Comparison of ENCODE assay signal across 8 cellular contexts in the genomic region with DNA sequence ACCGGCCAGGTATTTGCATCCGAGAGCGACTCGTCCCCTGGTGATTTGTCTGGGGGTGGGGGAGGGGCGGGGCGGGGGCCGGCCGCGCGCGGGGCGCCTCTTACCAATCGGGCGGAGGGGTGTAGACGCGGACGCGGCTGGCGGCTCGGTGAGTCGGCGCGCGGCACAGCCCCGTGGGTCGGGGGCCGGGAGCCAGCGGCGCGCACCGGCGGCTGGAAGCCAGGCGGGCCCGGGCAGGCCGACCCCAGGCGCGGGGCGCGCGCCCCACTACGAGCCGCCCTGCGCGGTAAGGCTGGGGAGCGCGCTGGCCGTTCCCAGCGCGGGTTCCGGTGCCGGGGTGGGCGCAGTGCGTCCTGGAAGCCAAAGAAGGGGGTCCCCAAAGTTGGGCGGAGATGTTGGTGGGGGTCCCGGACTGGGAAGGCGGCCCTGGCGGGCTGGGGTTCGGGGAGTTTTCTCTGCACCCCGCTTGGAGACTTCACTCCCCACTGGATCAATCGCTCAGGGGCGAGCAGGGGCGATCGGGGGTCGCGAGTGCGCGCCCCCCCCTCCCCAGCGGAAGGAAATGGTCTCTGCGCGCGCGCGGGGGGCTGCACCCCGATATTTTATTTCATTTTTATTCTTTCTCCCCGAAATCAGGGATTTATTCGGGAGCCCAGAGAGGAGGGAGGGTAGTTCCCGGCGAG. TPM values are rescaled to one million over a fixed set of nuclear protein-coding genes. Genes with fewer than 3 reads are reported as not detected.
DNase-seq lines count a peak whose midpoint lies in the region; ATAC-seq and TF ChIP-seq lines count a peak whose summit lies in the region.

A gene with protein sequence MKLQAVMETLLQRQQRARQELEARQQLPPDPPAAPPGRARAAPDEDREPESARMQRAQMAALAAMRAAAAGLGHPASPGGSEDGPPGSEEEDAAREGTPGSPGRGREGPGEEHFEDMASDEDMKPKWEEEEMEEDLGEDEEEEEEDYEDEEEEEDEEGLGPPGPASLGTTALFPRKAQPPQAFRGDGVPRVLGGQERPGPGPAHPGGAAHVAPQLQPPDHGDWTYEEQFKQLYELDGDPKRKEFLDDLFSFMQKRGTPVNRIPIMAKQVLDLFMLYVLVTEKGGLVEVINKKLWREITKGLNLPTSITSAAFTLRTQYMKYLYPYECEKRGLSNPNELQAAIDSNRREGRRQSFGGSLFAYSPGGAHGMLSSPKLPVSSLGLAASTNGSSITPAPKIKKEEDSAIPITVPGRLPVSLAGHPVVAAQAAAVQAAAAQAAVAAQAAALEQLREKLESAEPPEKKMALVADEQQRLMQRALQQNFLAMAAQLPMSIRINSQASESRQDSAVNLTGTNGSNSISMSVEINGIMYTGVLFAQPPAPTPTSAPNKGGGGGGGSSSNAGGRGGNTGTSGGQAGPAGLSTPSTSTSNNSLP (plus strand): TSS at position 124 of the 683 bp plus-strand sequence. CDS start 3,494 bp downstream, outside the sequence.

- no peaks in the 10 kb centered on the region for H3K27me3 Mint-ChIP-seq in naive thymus-derived CD4-positive, alpha-beta T cell

- peaks cover 4 to 16% (median 11%) of the 10 kb centered on the region in 7 donors for H3K4me1 Mint-ChIP-seq in naive thymus-derived CD4-positive, alpha-beta T cell

- H3K36me3 Mint-ChIP-seq in naive thymus-derived CD4-positive, alpha-beta T cell: peaks cover 0 to under 1% (median 0%) of the 10 kb centered on the region in 5 donors

- peak; percentile 25 for ATAC-seq in HG02610 (IDR thresholded peaks at IDR 0.05; ENCODE audit: unreplicated experiment)
- ATAC-seq in naive thymus-derived CD4-positive, alpha-beta T cell: peak; percentile 28

- peak within 1 kb of the TSS; percentile 89 for H3K27ac ChIP-seq in SK-N-MC
- H3K27ac ChIP-seq in naive thymus-derived CD4-positive, alpha-beta T cell (ENCODE audit: low read depth, low read length): peak within 1 kb of the TSS; percentile 68

- H3K9me3 Mint-ChIP-seq in naive thymus-derived CD4-positive, alpha-beta T cell: no peaks in the 10 kb centered on the region

- no peak for TF ChIP-seq CTCF in epithelial cell of proximal tubule (conservative IDR thresholded peaks at IDR 0.05; ENCODE audit: low read depth, low read length)

- H3K4me1 ChIP-seq in naive thymus-derived CD4-positive, alpha-beta T cell (ENCODE audit: control insufficient read depth in 2 of 2, insufficient read depth in 2 of 2, low read length in 2 of 2): peaks cover 0 to 4% of the 10 kb centered on the region in 2 donors

- no peaks in the 10 kb centered on the region for H3K27me3 ChIP-seq in naive thymus-derived CD4-positive, alpha-beta T cell (ENCODE audit: control insufficient read depth in 2 of 2, insufficient read depth in 2 of 2, low read length in 2 of 2)

- peak within 1 kb of the TSS in 6 of 9 donors; percentile 14 to 80 (median 67) for H3K27ac Mint-ChIP-seq in naive thymus-derived CD4-positive, alpha-beta T cell

- peak within 1 kb of the TSS; percentile 85 for H3K9ac ChIP-seq in SK-N-MC (ENCODE audit: insufficient read length)

- CTCF ChIA-PET in activated CD8-positive, alpha-beta memory T cell treated with anti-CD3 and anti-CD28 coated beads for 36 hours (lab: Charles Lee): no interaction called here
- CTCF ChIA-PET in naive thymus-derived CD4-positive, alpha-beta T cell (lab: Charles Lee): no interaction called here

- peaks cover 3% of the 10 kb centered on the region; the same call in 1 of the 2 replicates for H3K36me3 ChIP-seq in SK-N-MC (ENCODE audit: insufficient read depth, low read length)
- H3K36me3 ChIP-seq in naive thymus-derived CD4-positive, alpha-beta T cell (ENCODE audit: control insufficient read depth in 2 of 3, insufficient read depth in 3 of 3, low read length in 3 of 3): peaks cover 0 to 7% (median 0%) of the 10 kb centered on the region in 3 experiments

- intact Hi-C loops in naive thymus-derived CD4-positive, alpha-beta T cell (cut with micrococcal nuclease): loop anchor here (1.0 kb wide), 7 partner anchors 14 to 315 kb away; a partner anchor contains a TSS

- peak within 1 kb of the TSS; percentile 63 to 88 (median 82) for H3K4me3 Mint-ChIP-seq in naive thymus-derived CD4-positive, alpha-beta T cell

- DNase-seq in activated CD8-positive, alpha-beta memory T cell treated with anti-CD3 and anti-CD28 coated beads, Interleukin-2, amount 50 U/mL, for 48 hours: no peak
- DNase-seq in SK-N-MC (ENCODE audit: low read depth, low spot score): no peak
- DNase-seq in epithelial cell of proximal tubule (ENCODE audit: low read depth): no peak
- peak in 2 of 9 donors; percentile 33 to 40 for DNase-seq in naive thymus-derived CD4-positive, alpha-beta T cell
- no peak for DNase-seq in SKM-1 (lab: John Stamatoyannopoulos, UW; ENCODE audit: unreplicated experiment)
- DNase-seq in NCI-H524 treated with DMSO at 0.1 percent for 48 hours (lab: John Stamatoyannopoulos, UW): no peak

- POLR2A ChIA-PET in activated CD8-positive, alpha-beta memory T cell treated with anti-CD3 and anti-CD28 coated beads for 36 hours (lab: Charles Lee): interaction anchor here (1.1 to 1.3 kb wide), 2 partner anchors 58 to 148 kb away, joined by 3 read pairs; a partner anchor contains a TSS
- POLR2A ChIA-PET in naive thymus-derived CD4-positive, alpha-beta T cell (lab: Charles Lee): no interaction called here

- H3K4me3 ChIP-seq in SK-N-MC: peak within 1 kb of the TSS; percentile 97
- H3K4me3 ChIP-seq in epithelial cell of proximal tubule (ENCODE audit: low read depth, low read length): peak within 1 kb of the TSS; percentile 87
- H3K4me3 ChIP-seq in naive thymus-derived CD4-positive, alpha-beta T cell (ENCODE audit: low read length): peak within 1 kb of the TSS; percentile 79

- no peaks in the 10 kb centered on the region for H3K9me3 ChIP-seq in SK-N-MC (ENCODE audit: low read depth, low read length)
- H3K9me3 ChIP-seq in naive thymus-derived CD4-positive, alpha-beta T cell (ENCODE audit: control insufficient read depth in 2 of 3, low read length in 3 of 3): no peaks in the 10 kb centered on the region

RNA-seq across cellular contexts. Expression of the gene that starts here (rescaled TPM):
- total RNA-seq in activated CD8-positive, alpha-beta memory T cell treated with anti-CD3 and anti-CD28 coated beads for 36 hours: 10 to 100 TPM; 18.8 to 19.0 TPM
- total RNA-seq in epithelial cell of proximal tubule: 26.6 and 37.0 TPM in 2 replicates
- total RNA-seq in naive thymus-derived CD4-positive, alpha-beta T cell: 10 to 100 TPM in 3 of 5 experiments, 1 to 10 TPM in 2; 7.1 to 33.1 (median 10.2) TPM
- polyA plus RNA-seq in naive thymus-derived CD4-positive, alpha-beta T cell: under 1 TPM; 0.57 to 0.95 TPM
